7 cellular contexts compared by ENCODE assay signal in genomic region chr11:113567097-113567496, GRCh38.
"Had no signal": no experiment of that assay in that cellular context is flagged by ENCODE, and none has a peak within 500 bp of the region (broad histone marks: within the 10 kb centered on the region; RNA-seq: fewer than 3 reads in every experiment).

No MANE protein-coding gene starts in this region.

- H3K9me3 Mint-ChIP-seq: GM23338, H9 had no signal

- ATAC-seq: HepG2 had no signal

- H3K4me3 Mint-ChIP-seq: GM23338, H9, IgD-negative memory B cell had no signal

- H2AFZ ChIP-seq: GM23338 had no signal

- H3K27ac ChIP-seq: HL-60 had no signal

- H3K27ac Mint-ChIP-seq: GM23338, H9, IgD-negative memory B cell had no signal

- H3K4me3 ChIP-seq: GM23338 had no signal

- DNase-seq: H9, HCEC 1CT, KBM-7 had no signal

- H3K36me3 Mint-ChIP-seq: IgD-negative memory B cell had no signal

- H3K4me2 ChIP-seq: GM23338 had no signal
